In the genomic region with DNA sequence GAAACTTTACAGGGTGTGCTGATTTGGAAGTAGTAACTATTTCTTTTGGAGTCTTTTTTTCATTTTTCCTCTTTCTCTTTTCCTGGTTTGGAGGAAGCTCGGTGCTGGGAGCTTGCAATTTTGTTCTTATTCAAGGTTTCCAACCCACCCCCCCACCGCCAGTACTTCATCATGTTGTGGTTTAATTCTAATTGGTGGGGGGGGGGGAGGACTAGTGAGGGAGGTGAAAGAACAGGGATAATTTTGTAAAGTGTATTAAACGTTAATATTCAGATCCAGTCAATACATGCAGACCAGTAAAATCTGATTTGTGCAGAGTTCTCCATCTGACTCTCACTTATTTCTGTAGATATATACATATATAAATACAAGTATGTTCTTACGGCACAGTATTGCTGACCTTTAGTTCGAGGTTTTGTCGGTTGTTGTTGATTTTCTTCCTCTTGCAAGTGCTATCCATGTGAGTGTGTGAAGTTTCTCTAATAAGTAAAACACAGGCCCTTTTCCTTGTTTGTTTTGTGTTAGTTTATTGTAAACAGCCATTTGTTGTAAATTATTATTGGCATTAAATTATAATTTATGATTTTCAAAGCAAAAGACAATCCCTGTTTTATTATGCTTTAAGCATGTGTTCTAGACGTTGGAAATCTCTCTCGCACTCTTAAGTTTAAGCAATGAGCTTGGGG, we compare ENCODE assay signal across 10 cellular contexts. TPM values are rescaled to one million over a fixed set of nuclear protein-coding genes. Genes with fewer than 3 reads are reported as not detected.
DNase-seq lines count a peak whose midpoint lies in the region; ATAC-seq and TF ChIP-seq lines count a peak whose summit lies in the region.
"Had no signal": no experiment of that assay in that cellular context is flagged by ENCODE, and none has a peak within 500 bp of the region (broad histone marks: within the 10 kb centered on the region; RNA-seq: fewer than 3 reads in every experiment).

No MANE protein-coding gene starts in this region.

- H3K27ac Mint-ChIP-seq in effector memory CD8-positive, alpha-beta T cell: no peak overlapping the region
- H3K27ac Mint-ChIP-seq: stimulated activated naive CD8-positive, alpha-beta T cell treated with anti-CD3 and anti-CD28 coated beads, Interleukin-15, Interleukin-2, amounts not matched to agents 100 ng/mL and 50 ng/mL, for 24 hours had no signal

- no peaks in the 10 kb centered on the region for H3K27me3 ChIP-seq in BE2C
- H3K27me3 ChIP-seq in esophagus (ENCODE audit: control insufficient read depth in 1 of 2, insufficient read depth in 2 of 2, low read length in 2 of 2): no peaks in the 10 kb centered on the region
- H3K27me3 ChIP-seq in osteoblast (ENCODE audit: insufficient read depth, low read length): no peaks in the 10 kb centered on the region

- peaks cover 29% of the 10 kb centered on the region for H4K20me1 ChIP-seq in osteoblast (ENCODE audit: insufficient read depth, low read length)

- CTCF ChIA-PET in RWPE1 (lab: Yijun Ruan, JAX): interaction anchor here (1.9 kb wide), 1 partner anchor 13 kb away, joined by 8 read pairs; no protein-coding TSS in a partner anchor

- peaks cover 83 to 89% of the 10 kb centered on the region in 2 donors for H3K27me3 Mint-ChIP-seq in effector memory CD8-positive, alpha-beta T cell

- H3K4me1 ChIP-seq in BE2C (peaks cover 9% of the 10 kb centered on the region), esophagus (ENCODE audit: control insufficient read depth in 2 of 2, insufficient read depth in 2 of 2, low read length in 1 of 2) (peaks cover 0 to 4% of the 10 kb centered on the region in 2 donors), osteoblast (ENCODE audit: insufficient read depth, low read length) (peaks cover 51% of the 10 kb centered on the region)

- WGBS in esophagus, 2 donors: 7% methylated on average over 8 of the region's 8 CpGs

- no peaks in the 10 kb centered on the region for H3K9me3 ChIP-seq in BE2C
- no peaks in the 10 kb centered on the region for H3K9me3 ChIP-seq in esophagus (ENCODE audit: control insufficient read depth in 2 of 2, insufficient read depth in 1 of 2, low read depth in 1 of 2, low read length in 1 of 2)
- H3K9me3 ChIP-seq in osteoblast (ENCODE audit: low read depth, low read length): no peaks in the 10 kb centered on the region

- H2AFZ ChIP-seq in osteoblast (ENCODE audit: low read length): no peak overlapping the region

- peaks cover 99% of the 10 kb centered on the region for H3K79me2 ChIP-seq in osteoblast (ENCODE audit: insufficient read depth, low read length)

- H3K9me3 Mint-ChIP-seq in effector memory CD8-positive, alpha-beta T cell: no peaks in the 10 kb centered on the region
- H3K9me3 Mint-ChIP-seq: stimulated activated naive CD8-positive, alpha-beta T cell treated with anti-CD3 and anti-CD28 coated beads, Interleukin-15, Interleukin-2, amounts not matched to agents 100 ng/mL and 50 ng/mL, for 24 hours had no signal

- H3K36me3 ChIP-seq in BE2C (peaks cover 31% of the 10 kb centered on the region), esophagus (ENCODE audit: control insufficient read depth in 2 of 2, insufficient read depth in 2 of 2, low read length in 1 of 2) (no peaks in the 10 kb centered on the region), osteoblast (ENCODE audit: insufficient read depth, low read length) (peaks cover 37% of the 10 kb centered on the region)

- no peak for DNase-seq in BE2C
- DNase-seq in OCI-M1 (lab: John Stamatoyannopoulos, UW): peak; percentile 74
- DNase-seq in osteoblast (ENCODE audit: insufficient read length, low spot score, missing footprints): peak; percentile 65
- no peak for DNase-seq in RWPE1 (ENCODE audit: low spot score)
- no peak for DNase-seq in effector memory CD8-positive, alpha-beta T cell
- no peak for DNase-seq in GM20000 (ENCODE audit: low spot score)
- DNase-seq: activated CD4-positive, alpha-beta T cell treated with anti-CD3 and anti-CD28 coated beads, Interleukin-2, amount 50 U/mL, for 4 hours had no signal

- POLR2A ChIA-PET in RWPE1 (lab: Yijun Ruan, JAX; ENCODE audit: low non-redundant PET): interaction anchor here (1.4 kb wide), 1 partner anchor 8 kb away, joined by 8 read pairs; no protein-coding TSS in a partner anchor

- TF ChIP-seq CTCF in BE2C (IDR thresholded peaks at IDR 0.05; ENCODE audit: low read depth, low read length) (no peak), osteoblast (IDR thresholded peaks at IDR 0.05; ENCODE audit: extremely low read depth, low read depth, low read length) (no peak), RWPE1 (conservative IDR thresholded peaks at IDR 0.05; ENCODE audit: low read depth) (no peak), GM20000 (IDR thresholded peaks at IDR 0.05; ENCODE audit: extremely low read depth, missing control alignments) (no peak)

- H3K4me2 ChIP-seq in osteoblast (ENCODE audit: insufficient read depth, low read length): peak overlapping the region; percentile 91

- peak overlapping the region; percentile 74 for H3K4me3 ChIP-seq in BE2C (ENCODE audit: low read depth, low read length)
- peak overlapping the region; percentile 79 to 95 for H3K4me3 ChIP-seq in esophagus (ENCODE audit: low read depth in 1 of 2, low read length in 2 of 2)
- H3K4me3 ChIP-seq in osteoblast (ENCODE audit: insufficient read depth, low read length): peak overlapping the region; percentile 91

- peak overlapping the region; percentile 39 to 89 for H3K27ac ChIP-seq in esophagus (ENCODE audit: low read depth in 2 of 2, low read length in 1 of 2)
- H3K27ac ChIP-seq in osteoblast (ENCODE audit: low read depth, low read length): peak overlapping the region; percentile 84
- H3K27ac ChIP-seq in RWPE1: no peak overlapping the region

- no peak overlapping the region for H3K4me3 Mint-ChIP-seq in effector memory CD8-positive, alpha-beta T cell
- H3K4me3 Mint-ChIP-seq: stimulated activated naive CD8-positive, alpha-beta T cell treated with anti-CD3 and anti-CD28 coated beads, Interleukin-15, Interleukin-2, amounts not matched to agents 100 ng/mL and 50 ng/mL, for 24 hours had no signal

- H3K4me1 Mint-ChIP-seq in effector memory CD8-positive, alpha-beta T cell (ENCODE audit: low read depth in 2 of 2): peaks cover 2 to 4% of the 10 kb centered on the region in 2 donors

- ATAC-seq in GM19035 (IDR thresholded peaks at IDR 0.05; ENCODE audit: unreplicated experiment): no peak
- ATAC-seq in effector memory CD8-positive, alpha-beta T cell (replicated peaks): no peak

- H3K36me3 Mint-ChIP-seq in effector memory CD8-positive, alpha-beta T cell (ENCODE audit: insufficient read depth): peaks cover 7% of the 10 kb centered on the region

RNA-seq across cellular contexts. Expression of a gene that starts 9.3 kb away (rescaled TPM):
- 82.4 TPM for polyA plus RNA-seq in BE2C (2012; ENCODE audit: insufficient read depth, insufficient read length, low read depth)
- 1 to 10 TPM; 5.0 to 9.3 TPM for polyA plus RNA-seq in esophagus
- total RNA-seq in osteoblast: 13.0 and 14.5 TPM in 2 replicates

Comparison
In these comparisons a context has a peak if more than half of its experiments do, and no peak if none do; other contexts are left out.
1. DNase-seq: peak in OCI-M1 (single experiment) and osteoblast (single experiment); none in BE2C (single experiment), RWPE1 (single experiment), effector memory CD8-positive, alpha-beta T cell (0 of 3) and GM20000 (single experiment).
2. Peak in every context shown above with its lines, with median percentiles within 50 percentile points of each other: H3K4me3 ChIP-seq.